1 cellular context compared by ENCODE assay signal in genomic region chr1:149928388-149928724, GRCh38.
TF ChIP-seq lines count a peak whose summit lies in the region.

No MANE protein-coding gene starts in this region.

TF ChIP-seq in HEK293, 187 proteins besides CTCF, POLR2A, EP300 and RAD21 (continued from another document):
- TF ChIP-seq PRDM2 (tag by site-specific recombination; IDR thresholded peaks at IDR 0.05; ENCODE audit: borderline replicate concordance) (no peak), ZNF362 (tag by site-specific recombination; IDR thresholded peaks at IDR 0.05) (no peak), PRDM10 (tag by site-specific recombination; IDR thresholded peaks at IDR 0.05) (peak; percentile 76; the same call in 1 of the 2 replicates), ZNF398 (tag by site-specific recombination; IDR thresholded peaks at IDR 0.05) (peak; percentile 64; the same call in 1 of the 2 replicates), ZFHX2 (tag by site-specific recombination; conservative IDR thresholded peaks at IDR 0.05) (0 out of 2 replicates have a peak, but pooled peaks have one; percentile 39), ZNF626 (tag by site-specific recombination; IDR thresholded peaks at IDR 0.05) (no peak), ZNF639 (tag by site-specific recombination; IDR thresholded peaks at IDR 0.05) (no peak), ZNF248 (tag by site-specific recombination; IDR thresholded peaks at IDR 0.05) (no peak)
